In the genomic region with DNA sequence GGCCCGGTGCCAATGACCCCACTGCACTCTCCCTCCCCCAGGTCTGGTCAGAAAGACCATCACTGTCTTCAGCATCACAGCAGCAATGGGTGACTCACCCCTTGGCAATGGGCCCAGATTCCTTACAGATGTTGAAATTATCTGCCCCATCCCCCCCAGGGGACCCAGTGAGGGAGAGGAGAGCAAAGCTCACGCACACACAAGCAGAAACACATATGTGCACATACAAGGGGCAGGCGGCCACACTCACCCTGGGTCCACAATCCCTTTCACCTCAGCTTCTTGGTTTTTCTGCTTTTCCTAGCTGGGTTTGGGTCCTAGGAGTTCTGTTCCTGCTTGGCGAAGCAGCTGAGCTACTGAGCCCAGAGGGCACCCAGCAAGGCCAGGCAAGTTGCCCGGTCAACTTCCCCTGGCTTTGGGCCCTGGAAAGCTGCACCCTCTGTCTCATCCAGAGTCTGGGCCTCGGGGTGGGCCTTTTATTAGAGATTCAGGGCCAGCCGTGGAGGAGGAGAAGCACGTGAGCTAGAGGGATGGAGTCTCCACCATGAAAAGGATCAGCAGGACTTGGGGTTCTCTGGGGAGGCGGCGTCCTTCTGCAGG, we compare ENCODE assay signal across 9 cellular contexts. TPM values are rescaled to one million over a fixed set of nuclear protein-coding genes. Genes with fewer than 3 reads are reported as not detected.
DNase-seq lines count a peak whose midpoint lies in the region; ATAC-seq and TF ChIP-seq lines count a peak whose summit lies in the region.
"Had no signal": no experiment of that assay in that cellular context is flagged by ENCODE, and none has a peak within 500 bp of the region (broad histone marks: within the 10 kb centered on the region; RNA-seq: fewer than 3 reads in every experiment).

No MANE protein-coding gene starts in this region.

- H3K4me3 Mint-ChIP-seq in activated CD4-positive, alpha-beta memory T cell treated with anti-CD3 and anti-CD28 coated beads for 36 hours, result no peak overlapping the region
- H3K4me3 Mint-ChIP-seq in activated CD4-positive, alpha-beta memory T cell treated with anti-CD3 and anti-CD28 coated beads, Interleukin-2, amount 10 ng/mL, durations not matched to agents 7 days and 5 days, result no peak overlapping the region

- DNase-seq in activated CD4-positive, alpha-beta memory T cell treated with anti-CD3 and anti-CD28 coated beads for 36 hours, result peak; percentile 55
- DNase-seq in activated CD4-positive, alpha-beta memory T cell treated with anti-CD3 and anti-CD28 coated beads, Interleukin-2, amount 10 ng/mL, durations not matched to agents 7 days and 5 days, result no peak
- DNase-seq in NCI-H460 (ENCODE audit: extremely low read depth, low read depth) (peak; percentile 72), T47D (ENCODE audit: low read depth in 1 of 2, low spot score in 1 of 2) (peak; percentile 27 to 29), kidney epithelial cell (ENCODE audit: low read depth) (peak; percentile 81)
- DNase-seq in stimulated activated CD4-positive, alpha-beta T cell treated with anti-CD3 and anti-CD28 coated beads, Interleukin-2, amount 100 ng/mL, for 4 hours (ENCODE audit: low read depth), result peak; percentile 20

- in situ Hi-C loops in T47D (cut with HindIII; ENCODE audit: low pct_unique_long_range_greater_than_20kb, low sequenced_read_pairs), result no loop called here

- POLR2A ChIA-PET in activated CD4-positive, alpha-beta memory T cell treated with anti-CD3 and anti-CD28 coated beads for 36 hours (lab: Charles Lee), result no interaction called here
- POLR2A ChIA-PET in activated CD4-positive, alpha-beta memory T cell treated with anti-CD3 and anti-CD28 coated beads, Interleukin-2, amount 10 ng/mL, durations not matched to agents 7 days and 5 days (lab: Charles Lee), result no interaction called here

- H3K36me3 ChIP-seq in kidney epithelial cell (ENCODE audit: control insufficient read depth, insufficient read depth, low read length), result no peaks in the 10 kb centered on the region
- H3K36me3 ChIP-seq: cardiac muscle cell had no signal

- no peaks in the 10 kb centered on the region for H3K9me3 Mint-ChIP-seq in activated CD4-positive, alpha-beta memory T cell treated with anti-CD3 and anti-CD28 coated beads for 36 hours
- no peaks in the 10 kb centered on the region for H3K9me3 Mint-ChIP-seq in activated CD4-positive, alpha-beta memory T cell treated with anti-CD3 and anti-CD28 coated beads, Interleukin-2, amount 10 ng/mL, durations not matched to agents 7 days and 5 days

- no peak for TF ChIP-seq CTCF in kidney epithelial cell (IDR thresholded peaks at IDR 0.05; ENCODE audit: insufficient read depth, low read length, poor library complexity, severe bottlenecking)

- peaks cover 20% of the 10 kb centered on the region for H3K27me3 Mint-ChIP-seq in activated CD4-positive, alpha-beta memory T cell treated with anti-CD3 and anti-CD28 coated beads for 36 hours
- H3K27me3 Mint-ChIP-seq in activated CD4-positive, alpha-beta memory T cell treated with anti-CD3 and anti-CD28 coated beads, Interleukin-2, amount 10 ng/mL, durations not matched to agents 7 days and 5 days, result peaks cover 26% of the 10 kb centered on the region

- CTCF ChIA-PET in activated CD4-positive, alpha-beta memory T cell treated with anti-CD3 and anti-CD28 coated beads for 36 hours (lab: Charles Lee), result interaction anchor here (1.2 to 5.5 kb wide), 3 partner anchors 16 to 88 kb away, joined by 3 to 26 read pairs (median 7); no protein-coding TSS in a partner anchor
- CTCF ChIA-PET in activated CD4-positive, alpha-beta memory T cell treated with anti-CD3 and anti-CD28 coated beads, Interleukin-2, amount 10 ng/mL, durations not matched to agents 7 days and 5 days (lab: Charles Lee), result interaction anchor here (1.1 to 2.4 kb wide), 3 partner anchors 44 to 407 kb away, joined by 3 to 8 read pairs (median 4); partner anchors contain the start of gene KPNA6

- no peak overlapping the region for H3K27ac Mint-ChIP-seq in activated CD4-positive, alpha-beta memory T cell treated with anti-CD3 and anti-CD28 coated beads for 36 hours
- H3K27ac Mint-ChIP-seq in activated CD4-positive, alpha-beta memory T cell treated with anti-CD3 and anti-CD28 coated beads, Interleukin-2, amount 10 ng/mL, durations not matched to agents 7 days and 5 days, result no peak overlapping the region

- ATAC-seq in HG03095 (IDR thresholded peaks at IDR 0.05; ENCODE audit: unreplicated experiment) (no peak), HG02973 (IDR thresholded peaks at IDR 0.05; ENCODE audit: unreplicated experiment) (no peak)

- H3K4me3 ChIP-seq in kidney epithelial cell (ENCODE audit: low read depth, low read length), result no peak overlapping the region
- H3K4me3 ChIP-seq: cardiac muscle cell had no signal

- H3K36me3 Mint-ChIP-seq in activated CD4-positive, alpha-beta memory T cell treated with anti-CD3 and anti-CD28 coated beads for 36 hours, result no peaks in the 10 kb centered on the region
- H3K36me3 Mint-ChIP-seq in activated CD4-positive, alpha-beta memory T cell treated with anti-CD3 and anti-CD28 coated beads, Interleukin-2, amount 10 ng/mL, durations not matched to agents 7 days and 5 days (ENCODE audit: low read depth), result no peaks in the 10 kb centered on the region

- intact Hi-C loops in activated CD4-positive, alpha-beta memory T cell treated with anti-CD3 and anti-CD28 coated beads for 36 hours (cut with micrococcal nuclease), result loop anchor here (10.0 kb wide), 1 partner anchor 136 kb away; no protein-coding TSS in a partner anchor

- H3K27me3 ChIP-seq in kidney epithelial cell (ENCODE audit: control insufficient read depth, insufficient read depth, low read length), result no peaks in the 10 kb centered on the region
- H3K27me3 ChIP-seq: cardiac muscle cell had no signal

- peaks cover 41% of the 10 kb centered on the region for H3K4me1 Mint-ChIP-seq in activated CD4-positive, alpha-beta memory T cell treated with anti-CD3 and anti-CD28 coated beads for 36 hours (ENCODE audit: low read depth)
- peaks cover 41% of the 10 kb centered on the region for H3K4me1 Mint-ChIP-seq in activated CD4-positive, alpha-beta memory T cell treated with anti-CD3 and anti-CD28 coated beads, Interleukin-2, amount 10 ng/mL, durations not matched to agents 7 days and 5 days

RNA-seq across cellular contexts. Expression of gene COL16A1, which starts 2.6 kb away (rescaled TPM):
- total RNA-seq in activated CD4-positive, alpha-beta memory T cell treated with anti-CD3 and anti-CD28 coated beads for 36 hours, result under 1 TPM; 0.12 to 0.45 TPM
- total RNA-seq in activated CD4-positive, alpha-beta memory T cell treated with anti-CD3 and anti-CD28 coated beads, Interleukin-2, amount 10 ng/mL, durations not matched to agents 7 days and 5 days, result not detected
- 2.5 and 3.4 TPM in 2 replicates for total RNA-seq in NCI-H460 (2014; rRNA removed; shearing (Covaris generic))
- 15.9 and 24.3 TPM in 2 replicates for polyA plus RNA-seq in NCI-H460 (2014; cell fraction: nucleus; rRNA removed)
- total RNA-seq in kidney epithelial cell, result 9.2 and 10.8 TPM in 2 replicates

RNA-seq across cellular contexts. Expression of gene PEF1, which starts 56.6 kb away (rescaled TPM):
- total RNA-seq in activated CD4-positive, alpha-beta memory T cell treated with anti-CD3 and anti-CD28 coated beads for 36 hours, result 10 to 100 TPM; 55.3 to 56.4 TPM
- total RNA-seq in activated CD4-positive, alpha-beta memory T cell treated with anti-CD3 and anti-CD28 coated beads, Interleukin-2, amount 10 ng/mL, durations not matched to agents 7 days and 5 days, result 10 to 100 TPM; 50.4 to 50.5 TPM
- 39.9 and 44.7 TPM in 2 replicates for total RNA-seq in NCI-H460 (2014; rRNA removed; shearing (Covaris generic))
- 33.0 and 43.0 TPM in 2 replicates for polyA plus RNA-seq in NCI-H460 (2014; cell fraction: nucleus; rRNA removed)
- 86.8 and 100 TPM in 2 replicates for total RNA-seq in kidney epithelial cell
